ENCODE assay signal across 18 cellular contexts in genomic region chr10:47035447-47036337, GRCh38.
DNase-seq lines count a peak whose midpoint lies in the region; ATAC-seq, FAIRE-seq and TF ChIP-seq lines count a peak whose summit lies in the region.
"Had no signal": no experiment of that assay in that cellular context is flagged by ENCODE, and none has a peak within 500 bp of the region (broad histone marks: within the 10 kb centered on the region; RNA-seq: fewer than 3 reads in every experiment).

No MANE protein-coding gene starts in this region.

- H4K20me1 ChIP-seq in IMR-90 (ENCODE audit: insufficient read depth, low read length): no peaks in the 10 kb centered on the region

- POLR2A ChIA-PET in activated naive CD8-positive, alpha-beta T cell treated with anti-CD3 and anti-CD28 coated beads, Interleukin-2, amount 10 ng/mL, durations not matched to agents 7 days and 5 days (lab: Charles Lee): no interaction called here
- POLR2A ChIA-PET in IMR-90 (lab: Charles Lee; ENCODE audit: unreplicated experiment): no interaction called here
- POLR2A ChIA-PET in naive thymus-derived CD4-positive, alpha-beta T cell (lab: Charles Lee): no interaction called here

- no peak overlapping the region for H2AK5ac ChIP-seq in IMR-90 (ENCODE audit: low read depth, low read length)

- no peak overlapping the region for H3K14ac ChIP-seq in IMR-90 (replicated peaks; ENCODE audit: low read depth, low read length)

- H3K27me3 ChIP-seq in IMR-90 (ENCODE audit: control insufficient read depth, insufficient read depth, low read length) (peaks cover 28% of the 10 kb centered on the region), sigmoid colon (no peaks in the 10 kb centered on the region)
- no peaks in the 10 kb centered on the region for H3K27me3 ChIP-seq in naive thymus-derived CD4-positive, alpha-beta T cell (ENCODE audit: control insufficient read depth in 2 of 2, insufficient read depth in 2 of 2, low read length in 2 of 2)

- no peak overlapping the region for H3K4me2 ChIP-seq in IMR-90 (ENCODE audit: low read depth, low read length)

- TF ChIP-seq POLR2A in IMR-90 (IDR thresholded peaks at IDR 0.05; ENCODE audit: low read depth, low read length) (no peak), sigmoid colon (IDR thresholded peaks at IDR 0.05) (no peak), GM12891 (IDR thresholded peaks at IDR 0.05; ENCODE audit: low read depth, low read length) (no peak)

- no peaks in the 10 kb centered on the region for H3K9me3 Mint-ChIP-seq in activated naive CD8-positive, alpha-beta T cell treated with anti-CD3 and anti-CD28 coated beads, Interleukin-2, amount 10 ng/mL, durations not matched to agents 7 days and 5 days
- H3K9me3 Mint-ChIP-seq in activated naive CD8-positive, alpha-beta T cell treated with anti-CD3 and anti-CD28 coated beads for 36 hours: no peaks in the 10 kb centered on the region
- no peaks in the 10 kb centered on the region for H3K9me3 Mint-ChIP-seq in chondrocyte (ENCODE audit: low read depth)
- no peaks in the 10 kb centered on the region for H3K9me3 Mint-ChIP-seq in naive thymus-derived CD4-positive, alpha-beta T cell
- H3K9me3 Mint-ChIP-seq: HFFc6 had no signal

- intact Hi-C loops in IMR-90 (cut with micrococcal nuclease) (no loop called here), sigmoid colon (cut with DNase I) (no loop called here)
- intact Hi-C loops in naive thymus-derived CD4-positive, alpha-beta T cell (cut with micrococcal nuclease): no loop called here

- no peaks in the 10 kb centered on the region for H3K36me3 Mint-ChIP-seq in activated naive CD8-positive, alpha-beta T cell treated with anti-CD3 and anti-CD28 coated beads, Interleukin-2, amount 10 ng/mL, durations not matched to agents 7 days and 5 days
- no peaks in the 10 kb centered on the region for H3K36me3 Mint-ChIP-seq in activated naive CD8-positive, alpha-beta T cell treated with anti-CD3 and anti-CD28 coated beads for 36 hours
- no peaks in the 10 kb centered on the region for H3K36me3 Mint-ChIP-seq in chondrocyte (ENCODE audit: low read depth)
- no peaks in the 10 kb centered on the region for H3K36me3 Mint-ChIP-seq in naive thymus-derived CD4-positive, alpha-beta T cell

- H3K27ac Mint-ChIP-seq in activated naive CD8-positive, alpha-beta T cell treated with anti-CD3 and anti-CD28 coated beads, Interleukin-2, amount 10 ng/mL, durations not matched to agents 7 days and 5 days: no peak overlapping the region
- no peak overlapping the region for H3K27ac Mint-ChIP-seq in activated naive CD8-positive, alpha-beta T cell treated with anti-CD3 and anti-CD28 coated beads for 36 hours
- no peak overlapping the region for H3K27ac Mint-ChIP-seq in chondrocyte (ENCODE audit: unreplicated experiment)
- H3K27ac Mint-ChIP-seq in naive thymus-derived CD4-positive, alpha-beta T cell: no peak overlapping the region
- H3K27ac Mint-ChIP-seq: HFFc6 had no signal

- no peak for FAIRE-seq in GM12891 (lab: Jason Lieb, UNC)
- FAIRE-seq: GM12878, GM18507 had no signal

- no peaks in the 10 kb centered on the region for H3K79me1 ChIP-seq in IMR-90 (ENCODE audit: low read depth in 1 of 2, low read length in 2 of 2)

- no peak overlapping the region for H4K91ac ChIP-seq in IMR-90 (ENCODE audit: insufficient read depth, low read depth, low read length)

- TF ChIP-seq CTCF in IMR-90 (conservative IDR thresholded peaks at IDR 0.05; ENCODE audit: low read depth, low read length) (no peak), chondrocyte (IDR thresholded peaks at IDR 0.05) (no peak), sigmoid colon (IDR thresholded peaks at IDR 0.05) (no peak)

- no peak overlapping the region for H3K23ac ChIP-seq in IMR-90 (ENCODE audit: low read depth, low read length)

- in situ Hi-C loops in IMR-90 (cut with MboI; ENCODE audit: low sequenced_read_pairs): no loop called here

- H3K18ac ChIP-seq in IMR-90 (ENCODE audit: low read depth, low read length): no peak overlapping the region

- H2BK15ac ChIP-seq in IMR-90 (ENCODE audit: low read depth, low read length): no peak overlapping the region

- TF ChIP-seq EP300 in sigmoid colon (IDR thresholded peaks at IDR 0.05): no peak

- H2AK9ac ChIP-seq in IMR-90 (replicated peaks; ENCODE audit: low read depth, low read length, poor library complexity): no peak overlapping the region

- CTCF ChIA-PET in IMR-90 (lab: Yijun Ruan, JAX): no interaction called here
- CTCF ChIA-PET in naive thymus-derived CD4-positive, alpha-beta T cell (lab: Charles Lee): interaction anchor here (3.3 kb wide), 1 partner anchor 12 kb away, joined by 12 read pairs; no protein-coding TSS in a partner anchor

- H3K9me1 ChIP-seq in IMR-90 (ENCODE audit: insufficient read depth, low read length): no peaks in the 10 kb centered on the region

- H2AFZ ChIP-seq in IMR-90 (replicated peaks; ENCODE audit: low read length, poor library complexity): peak overlapping the region; percentile 23

- ATAC-seq in activated naive CD8-positive, alpha-beta T cell treated with anti-CD3 and anti-CD28 coated beads, Interleukin-2, amount 10 ng/mL, durations not matched to agents 7 days and 5 days (ENCODE audit: low read depth): no peak
- ATAC-seq in IMR-90 (ENCODE audit: low read depth): no peak
- ATAC-seq in naive thymus-derived CD4-positive, alpha-beta T cell: no peak
- ATAC-seq: GM12878, PC-3 had no signal

- no peak overlapping the region for H3K4me3 ChIP-seq in IMR-90 (ENCODE audit: insufficient read depth, low read depth, low read length)
- no peak overlapping the region for H3K4me3 ChIP-seq in sigmoid colon
- H3K4me3 ChIP-seq in naive thymus-derived CD4-positive, alpha-beta T cell (ENCODE audit: low read length): no peak overlapping the region
- H3K4me3 ChIP-seq: GM12878 had no signal

- no peaks in the 10 kb centered on the region for H3K4me1 Mint-ChIP-seq in activated naive CD8-positive, alpha-beta T cell treated with anti-CD3 and anti-CD28 coated beads, Interleukin-2, amount 10 ng/mL, durations not matched to agents 7 days and 5 days
- no peaks in the 10 kb centered on the region for H3K4me1 Mint-ChIP-seq in activated naive CD8-positive, alpha-beta T cell treated with anti-CD3 and anti-CD28 coated beads for 36 hours
- no peaks in the 10 kb centered on the region for H3K4me1 Mint-ChIP-seq in chondrocyte (ENCODE audit: low read depth)
- H3K4me1 Mint-ChIP-seq in naive thymus-derived CD4-positive, alpha-beta T cell: peaks cover 0 to 3% (median 0%) of the 10 kb centered on the region in 7 donors

- peaks cover 2% of the 10 kb centered on the region for H3K27me3 Mint-ChIP-seq in activated naive CD8-positive, alpha-beta T cell treated with anti-CD3 and anti-CD28 coated beads, Interleukin-2, amount 10 ng/mL, durations not matched to agents 7 days and 5 days
- H3K27me3 Mint-ChIP-seq in activated naive CD8-positive, alpha-beta T cell treated with anti-CD3 and anti-CD28 coated beads for 36 hours: no peaks in the 10 kb centered on the region
- H3K27me3 Mint-ChIP-seq in chondrocyte (ENCODE audit: low read depth): peaks cover 9% of the 10 kb centered on the region
- no peaks in the 10 kb centered on the region for H3K27me3 Mint-ChIP-seq in naive thymus-derived CD4-positive, alpha-beta T cell

- H4K8ac ChIP-seq in IMR-90 (ENCODE audit: low read depth in 2 of 2, low read length in 2 of 2): no peak overlapping the region

- no peak overlapping the region for H3K4ac ChIP-seq in IMR-90 (ENCODE audit: low read depth, low read length)

- H2BK20ac ChIP-seq in IMR-90 (ENCODE audit: low read depth, low read length): no peak overlapping the region

- no CpG with 5 or more reads among the region's 6 CpGs for WGBS in IMR-90 (ENCODE audit: extremely low coverage in 2 of 2, insufficient read length in 1 of 2), 2 experiments
- 88 to 89% methylated on average over 6 of the region's 6 CpGs for WGBS in sigmoid colon, 2 donors

- H3K4me1 ChIP-seq in IMR-90 (ENCODE audit: control insufficient read depth, insufficient read depth, low read length): 0 out of 2 replicates have a peak, but pooled peaks cover 2% of the 10 kb centered on the region
- H3K4me1 ChIP-seq in sigmoid colon: no peaks in the 10 kb centered on the region
- H3K4me1 ChIP-seq in naive thymus-derived CD4-positive, alpha-beta T cell (ENCODE audit: control insufficient read depth in 2 of 2, insufficient read depth in 2 of 2, low read length in 2 of 2): no peaks in the 10 kb centered on the region

- no peak overlapping the region for H3K9ac ChIP-seq in IMR-90 (ENCODE audit: low read depth, low read length)

- peak; percentile 10 for DNase-seq in activated naive CD8-positive, alpha-beta T cell treated with anti-CD3 and anti-CD28 coated beads, Interleukin-2, amount 10 ng/mL, durations not matched to agents 7 days and 5 days
- DNase-seq in activated naive CD8-positive, alpha-beta T cell treated with anti-CD3 and anti-CD28 coated beads for 36 hours: no peak
- DNase-seq in IMR-90: no peak
- peak; percentile 58 for DNase-seq in chondrocyte (ENCODE audit: low spot score)
- DNase-seq in sigmoid colon: peak; percentile 54
- no peak for DNase-seq in naive thymus-derived CD4-positive, alpha-beta T cell
- DNase-seq in GM12891 (ENCODE audit: insufficient read length, low spot score): no peak
- DNase-seq: DMS 273 treated with DMSO at 0.1 percent for 48 hours, GDM1, HFFc6, NCI-H1048, NCI-H1436 treated with DMSO at 0.1 percent for 48 hours, NCI-H2029 treated with DMSO at 0.1 percent for 48 hours, NCI-H446 treated with DMSO at 0.1 percent for 48 hours, PC-3 had no signal

- H3K4me3 Mint-ChIP-seq in activated naive CD8-positive, alpha-beta T cell treated with anti-CD3 and anti-CD28 coated beads, Interleukin-2, amount 10 ng/mL, durations not matched to agents 7 days and 5 days: no peak overlapping the region
- H3K4me3 Mint-ChIP-seq in activated naive CD8-positive, alpha-beta T cell treated with anti-CD3 and anti-CD28 coated beads for 36 hours: no peak overlapping the region
- no peak overlapping the region for H3K4me3 Mint-ChIP-seq in chondrocyte (ENCODE audit: unreplicated experiment)
- H3K4me3 Mint-ChIP-seq in naive thymus-derived CD4-positive, alpha-beta T cell: no peak overlapping the region
- H3K4me3 Mint-ChIP-seq: HFFc6 had no signal

- H3K36me3 ChIP-seq in IMR-90 (ENCODE audit: control insufficient read depth, insufficient read depth, low read length) (no peaks in the 10 kb centered on the region), sigmoid colon (no peaks in the 10 kb centered on the region)
- H3K36me3 ChIP-seq in naive thymus-derived CD4-positive, alpha-beta T cell (ENCODE audit: control insufficient read depth in 2 of 3, insufficient read depth in 3 of 3, low read length in 3 of 3): no peaks in the 10 kb centered on the region

- H3K27ac ChIP-seq in IMR-90 (ENCODE audit: insufficient read depth, low read length): no peak overlapping the region
- no peak overlapping the region for H3K27ac ChIP-seq in sigmoid colon
- H3K27ac ChIP-seq in naive thymus-derived CD4-positive, alpha-beta T cell (ENCODE audit: low read depth, low read length): no peak overlapping the region
- H3K27ac ChIP-seq: C4-2B had no signal

- dilution Hi-C loops in IMR-90 (cut with HindIII; ENCODE audit: low sequenced_read_pairs, unreplicated experiment): no loop called here

- H2BK120ac ChIP-seq in IMR-90 (ENCODE audit: low read depth, low read length): no peak overlapping the region

- no peaks in the 10 kb centered on the region for H3K9me3 ChIP-seq in IMR-90 (ENCODE audit: control insufficient read depth, insufficient read depth, low read length)
- H3K9me3 ChIP-seq in sigmoid colon: no peaks in the 10 kb centered on the region
- no peaks in the 10 kb centered on the region for H3K9me3 ChIP-seq in naive thymus-derived CD4-positive, alpha-beta T cell (ENCODE audit: control insufficient read depth in 2 of 3, low read length in 3 of 3)

- H3K56ac ChIP-seq in IMR-90 (ENCODE audit: extremely low read depth, insufficient read depth, low read length): no peak overlapping the region

- H2BK5ac ChIP-seq in IMR-90 (ENCODE audit: low read depth, low read length, poor library complexity, severe bottlenecking): no peak overlapping the region

- TF ChIP-seq RAD21 in IMR-90 (IDR thresholded peaks at IDR 0.05; ENCODE audit: low read length): no peak

- BruUV-seq in IMR-90 (replicated peaks; lab: Mats Ljungman, UMichigan): no TSS peak

- no peak overlapping the region for H4K5ac ChIP-seq in IMR-90 (ENCODE audit: low read depth, low read length)

Comparison
In these comparisons a context has a peak if more than half of its experiments do, and no peak if none do; other contexts are left out.
1. DNase-seq: peak in activated naive CD8-positive, alpha-beta T cell treated with anti-CD3 and anti-CD28 coated beads, Interleukin-2, amount 10 ng/mL, durations not matched to agents 7 days and 5 days (single experiment), chondrocyte (single experiment) and sigmoid colon (single experiment); none in activated naive CD8-positive, alpha-beta T cell treated with anti-CD3 and anti-CD28 coated beads for 36 hours (single experiment), IMR-90 (single experiment), naive thymus-derived CD4-positive, alpha-beta T cell (0 of 9) and GM12891 (single experiment).